9 cellular contexts compared by ENCODE assay signal in genomic region chr4:173277340-173277739, GRCh38.
"Had no signal": no experiment of that assay in that cellular context is flagged by ENCODE, and none has a peak within 500 bp of the region (broad histone marks: within the 10 kb centered on the region; RNA-seq: fewer than 3 reads in every experiment).

No MANE protein-coding gene starts in this region.

- ATAC-seq: GM23338 had no signal

- H3K4me3 ChIP-seq: GM23338 had no signal

- FAIRE-seq: H1, H54 had no signal

- H3K27ac ChIP-seq: HL-60 had no signal

- DNase-seq: H9, HCEC 1CT, HFFc6, IMR-90, KG1 had no signal
